In the genomic region with DNA sequence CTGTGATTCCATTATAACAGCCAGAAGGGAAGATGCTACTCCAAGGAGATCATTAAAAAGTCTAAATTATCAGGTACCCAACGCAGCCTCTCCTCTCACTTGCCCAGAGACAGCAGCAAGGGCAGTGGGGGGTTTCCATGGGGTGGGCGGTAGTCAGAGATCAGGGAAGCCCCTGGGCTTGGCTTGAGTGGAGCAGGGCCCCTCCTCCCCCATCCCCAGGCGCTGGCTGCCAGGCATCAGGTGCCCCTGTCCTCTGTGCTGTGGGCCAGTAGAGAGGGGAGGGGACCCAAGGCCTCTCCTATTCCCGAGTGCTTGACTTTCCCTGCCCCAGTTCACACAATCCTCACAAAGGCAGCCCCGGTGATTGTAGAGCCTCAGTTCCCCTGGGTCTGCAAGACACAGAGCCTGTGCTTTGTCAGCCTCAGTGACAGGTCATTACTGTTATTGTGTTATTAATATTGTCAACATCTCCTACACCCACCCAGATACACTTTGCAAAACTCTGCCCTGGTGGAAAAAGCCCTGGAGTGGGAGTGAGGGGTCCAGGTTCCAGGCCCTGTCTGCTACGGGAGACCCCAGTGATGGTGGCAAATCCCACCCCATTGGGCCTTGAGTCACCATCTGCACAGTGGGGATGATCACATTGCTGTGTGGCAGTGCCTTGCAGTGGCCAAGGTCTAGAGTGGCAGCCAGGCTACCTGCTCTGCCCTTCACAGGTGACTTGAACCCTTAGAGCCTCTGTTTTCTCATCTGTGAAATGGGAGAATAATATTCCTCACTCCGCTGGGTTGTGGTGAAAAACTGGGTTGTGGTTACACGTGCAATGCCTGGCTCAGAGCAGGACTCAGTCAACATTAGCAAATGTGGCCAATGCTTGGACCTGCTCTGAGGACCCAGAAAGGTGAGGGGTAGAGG, we compare ENCODE assay signal across 32 cellular contexts.
"Had no signal": no experiment of that assay in that cellular context is flagged by ENCODE, and none has a peak within 500 bp of the region (broad histone marks: within the 10 kb centered on the region; RNA-seq: fewer than 3 reads in every experiment).

No MANE protein-coding gene starts in this region.

- H3K9me3 Mint-ChIP-seq: activated CD4-positive, alpha-beta memory T cell treated with anti-CD3 and anti-CD28 coated beads for 36 hours; effector memory CD8-positive, alpha-beta T cell had no signal

- H3K27ac Mint-ChIP-seq: activated CD4-positive, alpha-beta memory T cell treated with anti-CD3 and anti-CD28 coated beads for 36 hours; activated CD4-positive, alpha-beta T cell treated with anti-CD3 and anti-CD28 coated beads, Interleukin-2, amount 10 ng/mL, durations not matched to agents 24 days and 14 days; activated naive CD4-positive, alpha-beta T cell treated with anti-CD3 and anti-CD28 coated beads, Interleukin-2, amount 10 ng/mL, durations not matched to agents 7 days and 5 days; activated naive CD8-positive, alpha-beta T cell treated with anti-CD3 and anti-CD28 coated beads, Interleukin-2, amount 10 ng/mL, durations not matched to agents 7 days and 5 days; effector memory CD8-positive, alpha-beta T cell; nephron; stimulated activated memory B cell treated with anti-CD40 and anti-IgM and Interleukin-4, amounts not matched to agents 10 μg/mL and 1 μg/mL and 100 μg/mL, for 72 hours; T-helper 1 cell treated with Interleukin-12 subunit alpha and Interleukin-12 subunit beta and Interleukin-4 antibody, amounts not matched to agents 30 μg/mL and 1 μg/mL, for 36 hours had no signal

- H3K36me3 ChIP-seq: ascending aorta, transverse colon, WERI-Rb-1 had no signal

- H3K4me1 Mint-ChIP-seq: activated CD4-positive, alpha-beta T cell treated with anti-CD3 and anti-CD28 coated beads, Interleukin-2, amount 10 ng/mL, durations not matched to agents 24 days and 14 days; activated naive CD4-positive, alpha-beta T cell treated with anti-CD3 and anti-CD28 coated beads, Interleukin-2, amount 10 ng/mL, durations not matched to agents 7 days and 5 days; activated naive CD8-positive, alpha-beta T cell treated with anti-CD3 and anti-CD28 coated beads, Interleukin-2, amount 10 ng/mL, durations not matched to agents 7 days and 5 days; nephron; stimulated activated memory B cell treated with anti-CD40 and anti-IgM and Interleukin-4, amounts not matched to agents 10 μg/mL and 1 μg/mL and 100 μg/mL, for 72 hours had no signal

- H3K4me1 ChIP-seq: ascending aorta, parathyroid adenoma, psoas muscle, transverse colon had no signal

- H3K9me3 ChIP-seq: ascending aorta, psoas muscle, transverse colon had no signal

- H3K36me3 Mint-ChIP-seq: activated CD4-positive, alpha-beta memory T cell treated with anti-CD3 and anti-CD28 coated beads for 36 hours; activated naive CD4-positive, alpha-beta T cell treated with anti-CD3 and anti-CD28 coated beads, Interleukin-2, amount 10 ng/mL, durations not matched to agents 7 days and 5 days; activated naive CD8-positive, alpha-beta T cell treated with anti-CD3 and anti-CD28 coated beads, Interleukin-2, amount 10 ng/mL, durations not matched to agents 7 days and 5 days; brain; stimulated activated memory B cell treated with anti-CD40 and anti-IgM and Interleukin-4, amounts not matched to agents 10 μg/mL and 1 μg/mL and 100 μg/mL, for 72 hours had no signal

- H3K4me3 ChIP-seq: ascending aorta, coronary artery, psoas muscle, smooth muscle cell, transverse colon had no signal

- H3K27me3 ChIP-seq: ascending aorta had no signal

- H3K4me3 Mint-ChIP-seq: activated CD4-positive, alpha-beta memory T cell treated with anti-CD3 and anti-CD28 coated beads for 36 hours; activated CD4-positive, alpha-beta T cell treated with anti-CD3 and anti-CD28 coated beads, Interleukin-2, amount 10 ng/mL, durations not matched to agents 24 days and 14 days; activated naive CD4-positive, alpha-beta T cell treated with anti-CD3 and anti-CD28 coated beads, Interleukin-2, amount 10 ng/mL, durations not matched to agents 7 days and 5 days; activated naive CD8-positive, alpha-beta T cell treated with anti-CD3 and anti-CD28 coated beads, Interleukin-2, amount 10 ng/mL, durations not matched to agents 7 days and 5 days; brain; effector memory CD8-positive, alpha-beta T cell; nephron; stimulated activated memory B cell treated with anti-CD40 and anti-IgM and Interleukin-4, amounts not matched to agents 10 μg/mL and 1 μg/mL and 100 μg/mL, for 72 hours; T-helper 1 cell treated with Interleukin-12 subunit alpha and Interleukin-12 subunit beta and Interleukin-4 antibody, amounts not matched to agents 30 μg/mL and 1 μg/mL, for 36 hours had no signal

- FAIRE-seq: keratinocyte, TTC549 had no signal

- H3K79me2 ChIP-seq: parathyroid adenoma had no signal

- H3K4me2 ChIP-seq: smooth muscle cell had no signal

- H3K9ac ChIP-seq: parathyroid adenoma had no signal

- DNase-seq: activated CD4-positive, alpha-beta memory T cell treated with anti-CD3 and anti-CD28 coated beads for 36 hours; activated CD4-positive, alpha-beta T cell treated with anti-CD3 and anti-CD28 coated beads, Interleukin-2, amount 10 ng/mL, durations not matched to agents 24 days and 14 days; activated CD8-positive, alpha-beta memory T cell treated with anti-CD3 and anti-CD28 coated beads, Interleukin-2, amount 50 U/mL, for 4 hours; activated gamma-delta T cell; activated naive CD4-positive, alpha-beta T cell treated with anti-CD3 and anti-CD28 coated beads, Interleukin-2, amount 10 ng/mL, durations not matched to agents 7 days and 5 days; activated naive CD8-positive, alpha-beta T cell treated with anti-CD3 and anti-CD28 coated beads, Interleukin-2, amount 10 ng/mL, durations not matched to agents 7 days and 5 days; activated T-cell treated with anti-CD3 and anti-CD28 coated beads, Interleukin-2, amount 50 U/mL, for 1 hour; effector memory CD8-positive, alpha-beta T cell; erythroblast; foreskin fibroblast; hippocampal formation; left colon; mammary epithelial cell; nucleus accumbens; psoas muscle; stimulated activated CD4-positive, alpha-beta T cell treated with anti-CD3 and anti-CD28 coated beads, Interleukin-1b, Interleukin-23, amount 100 ng/mL, for 48 hours; stimulated activated CD4-positive, alpha-beta T cell treated with anti-CD3 and anti-CD28 coated beads, Interleukin-4, amount 100 ng/mL, for 4 hours; stimulated activated CD8-positive, alpha-beta memory T cell treated with anti-CD3 and anti-CD28 coated beads, Interleukin-4, amount 100 ng/mL, for 48 hours; T-helper 9 cell; transverse colon; WERI-Rb-1 had no signal

- ATAC-seq: activated CD4-positive, CD25-positive, alpha-beta regulatory T cell treated with anti-CD3 and anti-CD28 coated beads, Interleukin-2, amount 50 U/mL, for 24 hours; effector memory CD8-positive, alpha-beta T cell; left colon; stimulated activated memory B cell treated with anti-CD40 and anti-IgM and Interleukin-4, amounts not matched to agents 10 μg/mL and 1 μg/mL and 100 μg/mL, for 72 hours had no signal

- H3K27ac ChIP-seq: ascending aorta, coronary artery, parathyroid adenoma, psoas muscle, transverse colon, WERI-Rb-1 had no signal
